29 cellular contexts compared by ENCODE assay signal in the genomic region with DNA sequence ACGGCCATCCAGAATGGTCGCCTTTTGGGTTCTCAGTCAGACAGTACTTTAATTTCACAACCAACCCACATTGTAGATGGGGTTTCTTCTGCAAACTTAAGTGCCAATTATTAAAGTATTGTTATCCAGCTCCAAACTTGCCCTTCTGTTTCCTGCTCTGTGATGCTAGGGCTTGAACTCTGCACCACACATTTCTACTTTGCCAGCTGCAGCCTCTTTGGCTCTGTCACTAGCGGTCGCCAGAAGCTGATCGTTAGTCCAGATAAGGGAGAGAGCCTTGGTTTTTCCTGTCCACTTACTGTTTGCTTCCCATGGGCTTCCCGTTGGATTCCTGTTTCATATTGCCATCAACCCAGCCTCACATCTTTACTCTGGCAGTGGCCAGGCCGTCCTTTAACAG.
"Had no signal": no experiment of that assay in that cellular context is flagged by ENCODE, and none has a peak within 500 bp of the region (broad histone marks: within the 10 kb centered on the region; RNA-seq: fewer than 3 reads in every experiment).

No MANE protein-coding gene starts in this region.

- H3K4me3 ChIP-seq: adrenal gland, body of pancreas, breast epithelium, MG63, PC-9 had no signal

- H3K9me3 Mint-ChIP-seq: activated CD4-positive, alpha-beta T cell treated with anti-CD3 and anti-CD28 coated beads, Interleukin-2, amount 10 ng/mL, durations not matched to agents 24 days and 14 days; activated CD8-positive, alpha-beta T cell treated with anti-CD3 and anti-CD28 coated beads for 36 hours; activated naive CD4-positive, alpha-beta T cell treated with anti-CD3 and anti-CD28 coated beads for 36 hours; activated naive CD4-positive, alpha-beta T cell treated with anti-CD3 and anti-CD28 coated beads, Interleukin-2, amount 50 U/mL, for 72 hours; activated T-cell treated with anti-CD3 and anti-CD28 coated beads, Interleukin-2, amount 50 U/mL, for 24 hours; T-helper 1 cell treated with Interleukin-12 subunit alpha and Interleukin-12 subunit beta and Interleukin-4 antibody, amounts not matched to agents 30 μg/mL and 1 μg/mL, for 36 hours; T-helper 2 cell treated with Interferon-gamma antibody and Interleukin-4, amounts not matched to agents 5 μg/mL and 100 μg/mL, for 36 hours had no signal

- H3K4me3 Mint-ChIP-seq: activated CD4-positive, alpha-beta T cell treated with anti-CD3 and anti-CD28 coated beads, Interleukin-2, amount 10 ng/mL, durations not matched to agents 24 days and 14 days; activated CD8-positive, alpha-beta T cell treated with anti-CD3 and anti-CD28 coated beads for 36 hours; activated naive CD4-positive, alpha-beta T cell treated with anti-CD3 and anti-CD28 coated beads for 36 hours; activated T-cell treated with anti-CD3 and anti-CD28 coated beads, Interleukin-2, amount 50 U/mL, for 24 hours; T-helper 1 cell treated with Interleukin-12 subunit alpha and Interleukin-12 subunit beta and Interleukin-4 antibody, amounts not matched to agents 30 μg/mL and 1 μg/mL, for 36 hours; T-helper 2 cell treated with Interferon-gamma antibody and Interleukin-4, amounts not matched to agents 5 μg/mL and 100 μg/mL, for 36 hours had no signal

- FAIRE-seq: RCC 7860, TTC549 had no signal

- H3K27ac ChIP-seq: adrenal gland, body of pancreas, breast epithelium, PC-9, RWPE1 had no signal

- H3K9me3 ChIP-seq: adrenal gland, body of pancreas, MG63 had no signal

- ATAC-seq: activated CD8-positive, alpha-beta T cell treated with anti-CD3 and anti-CD28 coated beads for 36 hours; activated naive CD4-positive, alpha-beta T cell treated with anti-CD3 and anti-CD28 coated beads, Interleukin-2, amount 50 U/mL, for 72 hours; body of pancreas; Right ventricle myocardium inferior had no signal

- H3K4me1 ChIP-seq: adrenal gland, body of pancreas, breast epithelium had no signal

- H3K36me3 ChIP-seq: adrenal gland, breast epithelium, MG63 had no signal

- H2AFZ ChIP-seq: PC-9 had no signal

- H3K4me1 Mint-ChIP-seq: activated CD4-positive, alpha-beta T cell treated with anti-CD3 and anti-CD28 coated beads, Interleukin-2, amount 10 ng/mL, durations not matched to agents 24 days and 14 days had no signal

- H3K27ac Mint-ChIP-seq: activated CD4-positive, alpha-beta T cell treated with anti-CD3 and anti-CD28 coated beads, Interleukin-2, amount 10 ng/mL, durations not matched to agents 24 days and 14 days; activated CD8-positive, alpha-beta T cell treated with anti-CD3 and anti-CD28 coated beads for 36 hours; activated naive CD4-positive, alpha-beta T cell treated with anti-CD3 and anti-CD28 coated beads for 36 hours; activated naive CD4-positive, alpha-beta T cell treated with anti-CD3 and anti-CD28 coated beads, Interleukin-2, amount 50 U/mL, for 72 hours; activated T-cell treated with anti-CD3 and anti-CD28 coated beads, Interleukin-2, amount 50 U/mL, for 24 hours; T-helper 1 cell treated with Interleukin-12 subunit alpha and Interleukin-12 subunit beta and Interleukin-4 antibody, amounts not matched to agents 30 μg/mL and 1 μg/mL, for 36 hours; T-helper 2 cell treated with Interferon-gamma antibody and Interleukin-4, amounts not matched to agents 5 μg/mL and 100 μg/mL, for 36 hours had no signal

- H3K27me3 ChIP-seq: adrenal gland, body of pancreas, MG63 had no signal

- H3K4me2 ChIP-seq: PC-9 had no signal

- H3K36me3 Mint-ChIP-seq: activated naive CD4-positive, alpha-beta T cell treated with anti-CD3 and anti-CD28 coated beads, Interleukin-2, amount 50 U/mL, for 72 hours had no signal

- DNase-seq: activated CD4-positive, alpha-beta T cell treated with anti-CD3 and anti-CD28 coated beads, Interleukin-2, amount 10 ng/mL, durations not matched to agents 24 days and 14 days; activated CD4-positive, alpha-beta T cell treated with anti-CD3 and anti-CD28 coated beads, Interleukin-2, amount 50 U/mL, for 4 hours; activated CD8-positive, alpha-beta T cell treated with anti-CD3 and anti-CD28 coated beads for 36 hours; activated gamma-delta T cell treated with Interleukin-2 at 50 U/mL for 16 hours; activated naive CD4-positive, alpha-beta T cell treated with anti-CD3 and anti-CD28 coated beads for 36 hours; activated T-cell treated with anti-CD3 and anti-CD28 coated beads, Interleukin-2, amount 50 U/mL, for 24 hours; adrenal gland; body of pancreas; Kasumi-1; MG63; NCI-H1048; NCI-H1105 treated with DMSO at 0.1 percent for 48 hours; NCI-H1436; NCI-H1694; NCI-H1930; NCI-H2081 treated with DMSO at 0.1 percent for 48 hours; NCI-H226; NCI-H446 treated with DMSO at 0.1 percent for 48 hours; NCI-H524; NCI-H69; PC-9 had no signal
